ENCODE assay signal across 8 cellular contexts in genomic region chr15:88621789-88622604, GRCh38. TPM values are rescaled to one million over a fixed set of nuclear protein-coding genes. Genes with fewer than 3 reads are reported as not detected.
DNase-seq lines count a peak whose midpoint lies in the region; ATAC-seq and TF ChIP-seq lines count a peak whose summit lies in the region.

No MANE protein-coding gene starts in this region.

- H3K27me3 ChIP-seq in SK-N-SH (ENCODE audit: insufficient read depth) (no peaks in the 10 kb centered on the region), liver (ENCODE audit: control insufficient read depth in 4 of 4, insufficient read depth in 4 of 4, low read length in 3 of 4) (no peaks in the 10 kb centered on the region)

- peak overlapping the region; percentile 84 to 89 for H3K27ac ChIP-seq in SK-N-SH (ENCODE audit: low read depth in 2 of 2, low read length in 1 of 2)
- peak overlapping the region; percentile 89 to 93 for H3K27ac ChIP-seq in liver (ENCODE audit: low read depth in 1 of 2, low read length in 2 of 2)

- H3F3A ChIP-seq in SK-N-SH (replicated peaks; ENCODE audit: insufficient read depth) = no peaks in the 10 kb centered on the region

- H3K27ac Mint-ChIP-seq in brain = peak overlapping the region; percentile 80 to 94 (median 86)

- H3K9me2 ChIP-seq in SK-N-SH = no peaks in the 10 kb centered on the region

- TF ChIP-seq CTCF in SK-N-SH (IDR thresholded peaks at IDR 0.05) (no peak), brain (conservative IDR thresholded peaks at IDR 0.05) (no peak), liver (IDR thresholded peaks at IDR 0.05; ENCODE audit: low read depth, low read length, missing input control) (no peak)

- peaks cover 9% of the 10 kb centered on the region for H3K36me3 Mint-ChIP-seq in brain

- H3K9ac ChIP-seq in SK-N-SH = peak overlapping the region; percentile 99
- H3K9ac ChIP-seq in liver (ENCODE audit: low read depth in 1 of 2, low read length in 2 of 2) = peak overlapping the region; percentile 84 to 89

- DNase-seq in NCI-H510A treated with DMSO at 0.1 percent for 48 hours (lab: John Stamatoyannopoulos, UW) = peak; percentile 7
- DNase-seq in NCI-H510A (lab: John Stamatoyannopoulos, UW) = no peak
- no peak for DNase-seq in SK-N-SH
- DNase-seq in stromal cell of bone marrow (ENCODE audit: low read depth) = peak; percentile 38
- no peak for DNase-seq in kidney glomerular epithelial cell (lab: John Stamatoyannopoulos, UW)

- no peak for TF ChIP-seq RAD21 in SK-N-SH (IDR thresholded peaks at IDR 0.05; ENCODE audit: low read length)
- no peak for TF ChIP-seq RAD21 in liver (IDR thresholded peaks at IDR 0.05)

- WGBS in SK-N-SH (ENCODE audit: low lambda C conversion rate) = 0% methylated on average over 15 of the region's 17 CpGs
- 12% methylated on average over 17 of the region's 17 CpGs for WGBS in liver

- peak; percentile 30 for ATAC-seq in HG03095 (IDR thresholded peaks at IDR 0.05; ENCODE audit: unreplicated experiment)

- H3K9me3 ChIP-seq in SK-N-SH = no peaks in the 10 kb centered on the region
- H3K9me3 ChIP-seq in liver (ENCODE audit: control insufficient read depth in 4 of 4, low read length in 3 of 4) = no peaks in the 10 kb centered on the region

- H3K9me3 Mint-ChIP-seq in brain = no peaks in the 10 kb centered on the region

- peaks cover 18% of the 10 kb centered on the region for H3K27me3 Mint-ChIP-seq in brain

- no peak for TF ChIP-seq EP300 in SK-N-SH (IDR thresholded peaks at IDR 0.05; ENCODE audit: borderline replicate concordance in 1 of 2, low read depth in 1 of 2, low read length in 1 of 2)

- peaks cover 51% of the 10 kb centered on the region for H4K20me1 ChIP-seq in SK-N-SH (ENCODE audit: insufficient read depth)

- peaks cover 17 to 18% of the 10 kb centered on the region in 2 experiments for H3K4me1 ChIP-seq in SK-N-SH (ENCODE audit: control insufficient read depth in 1 of 2, insufficient read depth in 2 of 2, low read depth in 1 of 2, low read length in 1 of 2)
- peaks cover 7 to 30% (median 13%) of the 10 kb centered on the region in 4 donors for H3K4me1 ChIP-seq in liver (ENCODE audit: control insufficient read depth in 4 of 4, insufficient read depth in 4 of 4, low read length in 3 of 4)

- peaks cover 59% of the 10 kb centered on the region for H3K79me2 ChIP-seq in SK-N-SH (ENCODE audit: insufficient read depth)

- CTCF ChIA-PET in SK-N-SH (lab: Yijun Ruan, JAX) = interaction anchor here (0.7 to 1.5 kb wide), 6 partner anchors 9 to 155 kb away, joined by 3 to 7 read pairs (median 3); partner anchors contain the start of genes MRPL46 and MRPS11

- H3K36me3 ChIP-seq in SK-N-SH (replicated peaks in 1 of 2; ENCODE audit: control insufficient read depth in 1 of 2, insufficient read depth in 2 of 2, low read length in 1 of 2) (peaks cover 22 to 25% of the 10 kb centered on the region in 2 experiments), liver (ENCODE audit: control insufficient read depth in 4 of 4, insufficient read depth in 3 of 4, low read depth in 1 of 4, low read length in 3 of 4) (peaks cover 0 to 6% (median 4%) of the 10 kb centered on the region in 4 donors)

- H2AFZ ChIP-seq in SK-N-SH (ENCODE audit: low read depth) = peak overlapping the region; percentile 47; the same call in 1 of the 2 replicates

- peak overlapping the region; percentile 82 to 99 (median 91) for H3K4me3 Mint-ChIP-seq in brain

- H3K4me3 ChIP-seq in SK-N-SH (ENCODE audit: low read depth in 2 of 2, low read length in 1 of 2) = peak overlapping the region; percentile 87 to 93
- H3K4me3 ChIP-seq in liver (ENCODE audit: low read depth in 1 of 3, low read length in 3 of 3) = peak overlapping the region; percentile 64 to 81 (median 73)

- H3K4me2 ChIP-seq in SK-N-SH = peak overlapping the region; percentile 95

- H3K4me1 Mint-ChIP-seq in brain = peaks cover 50% of the 10 kb centered on the region

- POLR2A ChIA-PET in SK-N-SH (lab: Yijun Ruan, JAX) = interaction anchor here (1.0 kb wide), 1 partner anchor 21 kb away, joined by 3 read pairs; no protein-coding TSS in a partner anchor

TF ChIP-seq in SK-N-SH, 30 proteins besides CTCF, POLR2A, EP300 and RAD21 (continues in another document):
- no peak for TF ChIP-seq GATA2 (CRISPR knock-in tag; IDR thresholded peaks at IDR 0.05)
- TF ChIP-seq MXI1 (IDR thresholded peaks at IDR 0.05; ENCODE audit: low read depth, low read length) = peak; percentile 69
- no peak for TF ChIP-seq FOXM1 (IDR thresholded peaks at IDR 0.05; ENCODE audit: low read depth)
- TF ChIP-seq, protein P1, sequence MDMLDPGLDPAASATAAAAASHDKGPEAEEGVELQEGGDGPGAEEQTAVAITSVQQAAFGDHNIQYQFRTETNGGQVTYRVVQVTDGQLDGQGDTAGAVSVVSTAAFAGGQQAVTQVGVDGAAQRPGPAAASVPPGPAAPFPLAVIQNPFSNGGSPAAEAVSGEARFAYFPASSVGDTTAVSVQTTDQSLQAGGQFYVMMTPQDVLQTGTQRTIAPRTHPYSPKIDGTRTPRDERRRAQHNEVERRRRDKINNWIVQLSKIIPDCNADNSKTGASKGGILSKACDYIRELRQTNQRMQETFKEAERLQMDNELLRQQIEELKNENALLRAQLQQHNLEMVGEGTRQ (IDR thresholded peaks at IDR 0.05; ENCODE audit: borderline replicate concordance, low read depth, low read length) = no peak
- TF ChIP-seq, protein P2, sequence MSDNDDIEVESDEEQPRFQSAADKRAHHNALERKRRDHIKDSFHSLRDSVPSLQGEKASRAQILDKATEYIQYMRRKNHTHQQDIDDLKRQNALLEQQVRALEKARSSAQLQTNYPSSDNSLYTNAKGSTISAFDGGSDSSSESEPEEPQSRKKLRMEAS (IDR thresholded peaks at IDR 0.05; ENCODE audit: low read depth) = no peak
- TF ChIP-seq, protein P3, sequence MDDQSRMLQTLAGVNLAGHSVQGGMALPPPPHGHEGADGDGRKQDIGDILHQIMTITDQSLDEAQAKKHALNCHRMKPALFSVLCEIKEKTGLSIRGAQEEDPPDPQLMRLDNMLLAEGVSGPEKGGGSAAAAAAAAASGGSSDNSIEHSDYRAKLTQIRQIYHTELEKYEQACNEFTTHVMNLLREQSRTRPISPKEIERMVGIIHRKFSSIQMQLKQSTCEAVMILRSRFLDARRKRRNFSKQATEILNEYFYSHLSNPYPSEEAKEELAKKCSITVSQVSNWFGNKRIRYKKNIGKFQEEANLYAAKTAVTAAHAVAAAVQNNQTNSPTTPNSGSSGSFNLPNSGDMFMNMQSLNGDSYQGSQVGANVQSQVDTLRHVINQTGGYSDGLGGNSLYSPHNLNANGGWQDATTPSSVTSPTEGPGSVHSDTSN (IDR thresholded peaks at IDR 0.05) = no peak; the same call in 1 of the 2 replicates

TF ChIP-seq in liver, 16 proteins besides CTCF, POLR2A, EP300 and RAD21:
- TF ChIP-seq REST (IDR thresholded peaks at IDR 0.05) = peak; percentile 20
- TF ChIP-seq HNF4G (IDR thresholded peaks at IDR 0.05) = no peak
- TF ChIP-seq SP1 (IDR thresholded peaks at IDR 0.05) = no peak
- TF ChIP-seq, protein P2 (IDR thresholded peaks at IDR 0.05) = no peak

RNA-seq across cellular contexts. Expression of gene AEN, which starts 0.9 kb away (rescaled TPM):
- polyA plus RNA-seq in SK-N-SH (2012; rRNA removed) = 46.4 and 65.2 TPM in 2 replicates
- polyA plus RNA-seq in SK-N-SH (2012; cell fraction: cytosol; rRNA removed) = 20.2 and 29.7 TPM in 2 replicates
- 119 and 136 TPM in 2 replicates for polyA plus RNA-seq in SK-N-SH (2012; cell fraction: nucleus; rRNA removed)
- polyA plus RNA-seq in brain (ENCODE audit: insufficient read depth, low read depth, low replicate concordance) = 2.9 TPM
- total RNA-seq in liver = 10 to 100 TPM; 13.1 to 19.2 TPM
- polyA plus RNA-seq in liver = 1 to 10 TPM; 2.8 to 8.0 TPM

RNA-seq across cellular contexts. Expression of gene ISG20, which starts 16.8 kb away (rescaled TPM):
- polyA plus RNA-seq in SK-N-SH (2012; rRNA removed) (2.0 TPM in 2 replicates), brain (ENCODE audit: insufficient read depth, low read depth, low replicate concordance) (6.4 TPM), liver (10 to 100 TPM; 14.1 to 14.5 TPM)
- 1.0 and 1.7 TPM in 2 replicates for polyA plus RNA-seq in SK-N-SH (2012; cell fraction: cytosol; rRNA removed)
- 5.9 and 8.0 TPM in 2 replicates for polyA plus RNA-seq in SK-N-SH (2012; cell fraction: nucleus; rRNA removed)
- total RNA-seq in liver = 10 to 100 TPM in 1 of 2 donors, 1 to 10 TPM in 1; 6.8 to 36.5 TPM

Comparison
In these comparisons a context has a peak if more than half of its experiments do, and no peak if none do; other contexts are left out.
1. DNase-seq: peak in NCI-H510A treated with DMSO at 0.1 percent for 48 hours (single experiment) and stromal cell of bone marrow (single experiment); none in NCI-H510A (single experiment), SK-N-SH (single experiment) and kidney glomerular epithelial cell (single experiment).